ENCODE assay signal across 8 cellular contexts in the genomic region with DNA sequence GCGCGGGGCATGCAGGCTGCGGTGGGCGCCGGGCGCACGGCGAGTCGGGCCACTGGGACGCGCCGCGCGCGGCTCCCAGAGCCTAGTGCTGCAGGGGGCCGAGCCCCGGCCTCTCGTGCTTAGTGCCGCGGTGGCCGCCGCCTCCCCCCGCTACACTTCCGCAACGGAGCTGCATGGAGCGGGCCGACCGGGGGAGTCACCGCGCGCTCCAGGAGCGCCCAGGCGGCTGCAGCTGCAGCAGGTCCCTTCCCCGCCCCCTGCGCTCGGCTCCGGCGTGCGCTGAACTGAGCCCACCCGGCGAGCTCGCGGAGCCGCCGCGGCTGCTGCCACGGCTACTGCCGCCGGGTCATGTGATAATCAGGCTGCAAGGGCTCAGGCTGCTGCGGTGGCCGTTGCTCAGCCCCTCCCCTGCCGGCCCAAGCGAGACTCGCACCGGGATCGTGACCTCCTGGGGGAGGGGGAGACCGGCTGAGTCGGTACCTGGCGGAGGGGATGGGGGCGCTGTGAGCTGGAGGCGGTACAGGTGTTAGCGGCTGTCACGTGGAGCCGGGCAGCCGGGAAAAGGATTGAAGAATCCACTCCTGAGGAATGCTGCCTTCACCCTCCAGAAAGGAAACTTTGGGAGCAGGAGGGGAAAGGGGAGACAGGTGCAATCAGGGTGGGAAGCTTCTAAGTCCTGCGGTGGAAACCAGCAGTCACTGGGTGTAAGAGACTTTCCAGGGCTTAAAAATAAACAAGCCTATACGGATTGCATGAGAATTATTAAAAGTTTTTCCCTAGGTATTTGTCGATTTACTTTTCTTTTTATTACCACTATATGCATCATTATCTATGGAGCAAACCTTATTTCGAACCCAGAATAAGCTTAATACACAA. TPM values are rescaled to one million over a fixed set of nuclear protein-coding genes. Genes with fewer than 3 reads are reported as not detected.
DNase-seq lines count a peak whose midpoint lies in the region; ATAC-seq and TF ChIP-seq lines count a peak whose summit lies in the region.

A gene with protein sequence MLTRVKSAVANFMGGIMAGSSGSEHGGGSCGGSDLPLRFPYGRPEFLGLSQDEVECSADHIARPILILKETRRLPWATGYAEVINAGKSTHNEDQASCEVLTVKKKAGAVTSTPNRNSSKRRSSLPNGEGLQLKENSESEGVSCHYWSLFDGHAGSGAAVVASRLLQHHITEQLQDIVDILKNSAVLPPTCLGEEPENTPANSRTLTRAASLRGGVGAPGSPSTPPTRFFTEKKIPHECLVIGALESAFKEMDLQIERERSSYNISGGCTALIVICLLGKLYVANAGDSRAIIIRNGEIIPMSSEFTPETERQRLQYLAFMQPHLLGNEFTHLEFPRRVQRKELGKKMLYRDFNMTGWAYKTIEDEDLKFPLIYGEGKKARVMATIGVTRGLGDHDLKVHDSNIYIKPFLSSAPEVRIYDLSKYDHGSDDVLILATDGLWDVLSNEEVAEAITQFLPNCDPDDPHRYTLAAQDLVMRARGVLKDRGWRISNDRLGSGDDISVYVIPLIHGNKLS (minus strand): TSS at position 352 of the 876 bp plus-strand sequence. CDS start 414 bp downstream, outside the sequence.

- peaks cover 2% of the 10 kb centered on the region for H3K36me3 Mint-ChIP-seq in activated naive CD4-positive, alpha-beta T cell treated with anti-CD3 and anti-CD28 coated beads, Interleukin-2, amount 50 U/mL, for 24 hours

- H3K27ac ChIP-seq in DOHH2 (ENCODE audit: low read depth, low read length) (no peak within 1 kb of the TSS), neutrophil (peak within 1 kb of the TSS; percentile 76)

- intact Hi-C loops in Right ventricle myocardium inferior (cut with DNase I): loop anchor here (5.0 to 10.0 kb wide), 3 partner anchors 68 to 330 kb away; no protein-coding TSS in a partner anchor

- peak within 1 kb of the TSS; percentile 80 for H3K4me2 ChIP-seq in DOHH2 (ENCODE audit: low read length)

- no peaks in the 10 kb centered on the region for H3K36me3 ChIP-seq in DOHH2 (ENCODE audit: control insufficient read depth, low read length)
- no peaks in the 10 kb centered on the region for H3K36me3 ChIP-seq in neutrophil

- no peaks in the 10 kb centered on the region for H3K9me2 ChIP-seq in DOHH2 (replicated peaks; ENCODE audit: control insufficient read depth, low read length)

- peak; percentile 53 for TF ChIP-seq CTCF in DOHH2 (IDR thresholded peaks at IDR 0.05; ENCODE audit: low read depth, low read length, poor library complexity, severe bottlenecking)
- TF ChIP-seq CTCF in neutrophil (IDR thresholded peaks at IDR 0.05): peak; percentile 54

- H3K27me3 Mint-ChIP-seq in activated naive CD4-positive, alpha-beta T cell treated with anti-CD3 and anti-CD28 coated beads, Interleukin-2, amount 50 U/mL, for 24 hours: peaks cover 29% of the 10 kb centered on the region

- peak; percentile 74 for DNase-seq in NCI-H82 (lab: John Stamatoyannopoulos, UW)
- peak; percentile 86 for DNase-seq in Right ventricle myocardium inferior (ENCODE audit: missing footprints)
- DNase-seq in NCI-H446 treated with DMSO at 0.1 percent for 48 hours (lab: John Stamatoyannopoulos, UW): no peak

- H3K4me1 Mint-ChIP-seq in activated naive CD4-positive, alpha-beta T cell treated with anti-CD3 and anti-CD28 coated beads, Interleukin-2, amount 50 U/mL, for 24 hours: peaks cover 13% of the 10 kb centered on the region

- peaks cover 3% of the 10 kb centered on the region; the same call in 1 of the 2 replicates for H3F3A ChIP-seq in DOHH2 (ENCODE audit: control insufficient read depth, insufficient read depth)

- peak within 1 kb of the TSS; percentile 82 for H3K4me3 Mint-ChIP-seq in activated naive CD4-positive, alpha-beta T cell treated with anti-CD3 and anti-CD28 coated beads, Interleukin-2, amount 50 U/mL, for 24 hours

- no peak within 1 kb of the TSS for H3K27ac Mint-ChIP-seq in activated naive CD4-positive, alpha-beta T cell treated with anti-CD3 and anti-CD28 coated beads, Interleukin-2, amount 50 U/mL, for 24 hours

- H3K9me3 ChIP-seq in DOHH2 (ENCODE audit: control insufficient read depth, insufficient read depth, low read length): no peaks in the 10 kb centered on the region; the same call in 1 of the 2 replicates
- no peaks in the 10 kb centered on the region for H3K9me3 ChIP-seq in neutrophil

- H3K4me1 ChIP-seq in DOHH2 (ENCODE audit: control insufficient read depth, low read length) (peaks cover 12% of the 10 kb centered on the region), neutrophil (ENCODE audit: control insufficient read depth in 1 of 2, insufficient read depth in 1 of 2, low read depth in 1 of 2, low read length in 1 of 2) (peaks cover 31 to 35% of the 10 kb centered on the region in 2 experiments)

- H3K27me3 ChIP-seq in DOHH2 (ENCODE audit: control insufficient read depth, low read length) (peaks cover 37% of the 10 kb centered on the region), neutrophil (no peaks in the 10 kb centered on the region)

- no peaks in the 10 kb centered on the region for H4K20me1 ChIP-seq in DOHH2 (ENCODE audit: control insufficient read depth, insufficient read depth, low read depth, low read length)

- H3K4me3 ChIP-seq in DOHH2 (ENCODE audit: low read length) (peak within 1 kb of the TSS; percentile 68), neutrophil (ENCODE audit: low read depth in 1 of 2, low read length in 1 of 2) (peak within 1 kb of the TSS; percentile 83 to 86)

- H3K9me3 Mint-ChIP-seq in activated naive CD4-positive, alpha-beta T cell treated with anti-CD3 and anti-CD28 coated beads, Interleukin-2, amount 50 U/mL, for 24 hours: peaks cover 4% of the 10 kb centered on the region

- H3K79me2 ChIP-seq in DOHH2 (ENCODE audit: control insufficient read depth, low read length): no peaks in the 10 kb centered on the region

- ATAC-seq in GM21360 (IDR thresholded peaks at IDR 0.05; ENCODE audit: unreplicated experiment) (peak; percentile 79), HG03571 (IDR thresholded peaks at IDR 0.05; ENCODE audit: unreplicated experiment) (peak; percentile 68), Right ventricle myocardium inferior (peak; percentile 89)

RNA-seq across cellular contexts. Expression of the gene that starts here (rescaled TPM):
- total RNA-seq in Right ventricle myocardium inferior: 8.3 TPM
